ENCODE assay signal across 7 cellular contexts in the genomic region with DNA sequence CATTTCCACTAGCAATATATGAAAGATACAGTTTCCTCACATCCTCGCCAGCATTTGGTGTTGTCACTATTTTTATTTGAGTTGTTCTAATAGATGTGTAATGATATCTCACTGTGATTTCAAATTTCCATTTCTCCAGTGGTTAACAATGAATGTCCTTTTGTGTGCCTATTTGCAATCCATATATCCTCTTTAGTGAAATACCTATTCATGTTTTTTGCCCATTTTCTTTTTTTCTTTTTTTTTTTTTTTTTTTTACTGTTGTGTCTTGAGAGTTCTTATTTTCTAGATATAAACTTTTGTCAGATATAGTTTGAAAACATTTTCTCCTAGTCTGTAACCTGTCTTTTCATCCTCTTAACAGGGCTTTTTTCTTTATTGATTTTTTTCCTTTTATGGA.
"Had no signal": no experiment of that assay in that cellular context is flagged by ENCODE, and none has a peak within 500 bp of the region (broad histone marks: within the 10 kb centered on the region; RNA-seq: fewer than 3 reads in every experiment).

No MANE protein-coding gene starts in this region.

- FAIRE-seq: GM12878, GM12891, GM12892, GM18507, GM19239 had no signal

- ATAC-seq: GM12878 had no signal

- H3K4me3 ChIP-seq: GM12878 had no signal

- DNase-seq: GDM1, GF-D8 had no signal
